8 cellular contexts compared by ENCODE assay signal in the genomic region with DNA sequence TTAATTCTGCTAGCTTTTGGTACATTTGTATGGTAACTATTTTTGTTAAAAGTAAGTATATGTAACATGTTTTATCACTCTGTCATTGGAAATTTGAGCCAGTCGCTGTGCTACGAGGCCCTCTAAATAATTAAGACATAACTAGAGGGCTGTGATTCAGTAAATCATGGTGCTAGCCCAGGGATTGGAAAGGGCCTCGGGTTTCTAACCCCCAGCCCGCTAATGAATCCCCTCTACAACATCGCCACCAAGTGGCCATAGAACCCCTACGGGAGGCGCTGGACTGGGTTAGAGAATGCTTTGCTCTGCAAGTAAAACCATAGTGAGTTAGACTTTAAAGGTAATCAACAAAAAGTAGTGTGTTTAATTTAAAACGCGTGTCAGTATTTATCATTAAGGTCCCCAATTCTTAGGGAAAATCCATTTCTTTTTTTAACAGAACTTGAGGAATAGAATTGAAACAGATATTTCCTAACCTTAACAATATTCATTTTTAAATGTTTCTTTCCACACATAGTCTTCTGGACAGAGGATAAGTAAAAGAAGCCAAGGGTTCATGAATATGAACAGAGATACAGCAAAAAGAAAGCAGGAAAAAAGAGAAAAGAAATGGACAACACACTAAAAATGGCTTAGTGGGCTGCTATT.
DNase-seq lines count a peak whose midpoint lies in the region; ATAC-seq and TF ChIP-seq lines count a peak whose summit lies in the region.

No MANE protein-coding gene starts in this region.

- no peak overlapping the region for H3K4me3 Mint-ChIP-seq in CD4-positive, alpha-beta T cell

- no peak overlapping the region for H3K27ac ChIP-seq in heart right ventricle
- no peak overlapping the region for H3K27ac ChIP-seq in hepatocyte
- no peak overlapping the region for H3K27ac ChIP-seq in esophagus squamous epithelium
- no peak overlapping the region for H3K27ac ChIP-seq in CD4-positive, alpha-beta T cell (ENCODE audit: low read depth, low read length)

- no peak overlapping the region for H2AFZ ChIP-seq in hepatocyte

- no peaks in the 10 kb centered on the region for H3K79me2 ChIP-seq in hepatocyte

- ATAC-seq in heart right ventricle (peak in 6 of 8 donors; percentile 29 to 63 (median 46)), GM18502 (IDR thresholded peaks at IDR 0.05; ENCODE audit: poor library complexity, unreplicated experiment) (no peak), HG03135 (IDR thresholded peaks at IDR 0.05; ENCODE audit: unreplicated experiment) (no peak)
- ATAC-seq in CD4-positive, alpha-beta T cell (ENCODE audit: poor library complexity), result no peak

- peaks cover 11% of the 10 kb centered on the region for H3K9me3 Mint-ChIP-seq in CD4-positive, alpha-beta T cell

- H3K36me3 ChIP-seq in heart right ventricle, result no peaks in the 10 kb centered on the region
- H3K36me3 ChIP-seq in hepatocyte (replicated peaks; ENCODE audit: insufficient read depth, low read depth), result no peaks in the 10 kb centered on the region
- H3K36me3 ChIP-seq in esophagus squamous epithelium, result no peaks in the 10 kb centered on the region

- no peak overlapping the region for H3K4me2 ChIP-seq in hepatocyte

- H4K20me1 ChIP-seq in hepatocyte (ENCODE audit: insufficient read depth, poor library complexity, severe bottlenecking), result no peaks in the 10 kb centered on the region

- H3K4me1 Mint-ChIP-seq in CD4-positive, alpha-beta T cell (ENCODE audit: low read depth), result no peaks in the 10 kb centered on the region

- H3K4me3 ChIP-seq in heart right ventricle (no peak overlapping the region), hepatocyte (no peak overlapping the region), esophagus squamous epithelium (no peak overlapping the region)

- H3K4me1 ChIP-seq in heart right ventricle (no peaks in the 10 kb centered on the region), hepatocyte (ENCODE audit: insufficient read depth) (no peaks in the 10 kb centered on the region), esophagus squamous epithelium (no peaks in the 10 kb centered on the region)

- H3K36me3 Mint-ChIP-seq in CD4-positive, alpha-beta T cell (ENCODE audit: low read depth), result no peaks in the 10 kb centered on the region

- POLR2A ChIA-PET in CD4-positive, alpha-beta T cell (lab: Charles Lee), result no interaction called here

- DNase-seq in heart right ventricle, result peak; percentile 10 to 23
- DNase-seq in cardiac septum (ENCODE audit: low spot score), result no peak
- peak; percentile 85 for DNase-seq in SK-MEL-5 (ENCODE audit: low read depth, low spot score)
- peak; percentile 83 for DNase-seq in hepatocyte (ENCODE audit: low spot score)
- DNase-seq in esophagus squamous epithelium (lab: John Stamatoyannopoulos, UW), result no peak
- no peak for DNase-seq in CD4-positive, alpha-beta T cell

- no peaks in the 10 kb centered on the region for H3K9me2 ChIP-seq in hepatocyte (replicated peaks; ENCODE audit: insufficient read depth)

- in situ Hi-C loops in SK-MEL-5 (cut with HindIII; ENCODE audit: low pct_unique_long_range_greater_than_20kb, low sequenced_read_pairs), result no loop called here

- CTCF ChIA-PET in CD4-positive, alpha-beta T cell (lab: Charles Lee), result no interaction called here

- H3K27me3 ChIP-seq in heart right ventricle, result no peaks in the 10 kb centered on the region
- no peaks in the 10 kb centered on the region for H3K27me3 ChIP-seq in hepatocyte
- no peaks in the 10 kb centered on the region for H3K27me3 ChIP-seq in esophagus squamous epithelium
- H3K27me3 ChIP-seq in CD4-positive, alpha-beta T cell (ENCODE audit: control insufficient read depth, insufficient read depth, low read length), result no peaks in the 10 kb centered on the region

- no peak overlapping the region for H3K27ac Mint-ChIP-seq in CD4-positive, alpha-beta T cell

- 17 to 20% methylated on average over 9 of the region's 9 CpGs for WGBS in heart right ventricle, 2 donors
- 6% methylated on average over 9 of the region's 9 CpGs for WGBS in hepatocyte (ENCODE audit: low lambda C conversion rate, missing lambda C conversion rate)
- 18 to 21% methylated on average over 9 of the region's 9 CpGs for WGBS in esophagus squamous epithelium, 2 donors

- no peak for TF ChIP-seq POLR2A in esophagus squamous epithelium (IDR thresholded peaks at IDR 0.05)

- peak in 8 of 9 donors; percentile 8 to 67 (median 50) for TF ChIP-seq CTCF in heart right ventricle (IDR thresholded peaks at IDR 0.05)
- TF ChIP-seq CTCF in hepatocyte (IDR thresholded peaks at IDR 0.05; ENCODE audit: poor library complexity), result peak; percentile 90
- TF ChIP-seq CTCF in esophagus squamous epithelium (IDR thresholded peaks at IDR 0.05), result no peak
- TF ChIP-seq CTCF in CD4-positive, alpha-beta T cell (IDR thresholded peaks at IDR 0.05), result no peak

- H3K9me3 ChIP-seq in heart right ventricle (peaks cover 0 to 11% (median 0%) of the 10 kb centered on the region in 11 donors), hepatocyte (ENCODE audit: low read depth) (no peaks in the 10 kb centered on the region), esophagus squamous epithelium (no peaks in the 10 kb centered on the region)
- H3K9me3 ChIP-seq in CD4-positive, alpha-beta T cell (ENCODE audit: control insufficient read depth, low read length), result no peaks in the 10 kb centered on the region

- intact Hi-C loops in heart right ventricle (cut with DNase I), result loop anchor here in 1 of 10 donors (5.0 kb wide), 1 partner anchor 1650 kb away; no protein-coding TSS in a partner anchor
- intact Hi-C loops in cardiac septum (cut with DNase I), result loop anchor here (10.0 kb wide), 1 partner anchor 747 kb away; a partner anchor contains a TSS
- intact Hi-C loops in esophagus squamous epithelium (cut with DNase I), result no loop called here
- intact Hi-C loops in CD4-positive, alpha-beta T cell (cut with DNase I, micrococcal nuclease), result no loop called here

- H3K27me3 Mint-ChIP-seq in CD4-positive, alpha-beta T cell, result no peaks in the 10 kb centered on the region

Comparison
In these comparisons a context has a peak if more than half of its experiments do, and no peak if none do; other contexts are left out.
1. DNase-seq: peak in heart right ventricle (2 of 2), SK-MEL-5 (single experiment) and hepatocyte (single experiment); none in cardiac septum (single experiment), esophagus squamous epithelium (single experiment) and CD4-positive, alpha-beta T cell (0 of 10).
2. ATAC-seq: peak in heart right ventricle (6 of 8); none in GM18502 (single experiment), HG03135 (single experiment) and CD4-positive, alpha-beta T cell (single experiment).
3. CTCF ChIP-seq: peak in heart right ventricle (8 of 9) and hepatocyte (single experiment); none in esophagus squamous epithelium (0 of 6) and CD4-positive, alpha-beta T cell (single experiment).